20 cellular contexts compared by ENCODE assay signal in the genomic region with DNA sequence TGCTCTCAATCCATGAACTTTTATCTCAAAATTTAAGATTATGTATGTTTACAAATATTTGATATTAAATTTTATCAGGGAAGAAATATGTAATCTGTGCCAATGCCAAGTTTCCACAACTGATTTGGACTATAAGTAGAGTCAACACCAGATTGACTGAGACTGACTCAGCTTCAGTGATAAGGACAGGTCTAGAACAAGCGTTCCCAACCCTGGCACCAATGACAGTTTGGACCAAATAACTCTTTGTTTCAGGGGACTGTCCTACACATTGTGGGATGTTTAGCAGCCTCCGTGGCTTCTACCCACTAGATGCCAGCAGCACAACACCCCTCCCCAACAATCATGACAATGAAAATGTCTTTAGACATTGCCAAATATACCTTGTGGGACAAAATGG.
DNase-seq lines count a peak whose midpoint lies in the region; ATAC-seq, FAIRE-seq and TF ChIP-seq lines count a peak whose summit lies in the region.
"Had no signal": no experiment of that assay in that cellular context is flagged by ENCODE, and none has a peak within 500 bp of the region (broad histone marks: within the 10 kb centered on the region; RNA-seq: fewer than 3 reads in every experiment).

No MANE protein-coding gene starts in this region.

- H2AK5ac ChIP-seq in trophoblast cell (ENCODE audit: low read length) = peak overlapping the region; percentile 91

- FAIRE-seq in RCC 7860 (lab: Jason Lieb, UNC) = no peak

- H2AFZ ChIP-seq in KMS-11 (ENCODE audit: low read depth) (no peak overlapping the region), trophoblast cell (ENCODE audit: insufficient read depth, low read length, poor library complexity) (no peak overlapping the region)
- H2AFZ ChIP-seq: GM23248 had no signal

- no peak overlapping the region for H4K8ac ChIP-seq in trophoblast cell (ENCODE audit: low read depth, low read length)

- H3K14ac ChIP-seq in trophoblast cell (ENCODE audit: low read length) = no peak overlapping the region

- H3K4me1 Mint-ChIP-seq in Calu3 (ENCODE audit: low read depth, unreplicated experiment) (peaks cover 37% of the 10 kb centered on the region), type B pancreatic cell (ENCODE audit: unreplicated experiment) (peaks cover 19% of the 10 kb centered on the region)
- peaks cover 18% of the 10 kb centered on the region for H3K4me1 Mint-ChIP-seq in activated CD4-positive, alpha-beta T cell treated with anti-CD3 and anti-CD28 coated beads for 36 hours

- H3K9me3 Mint-ChIP-seq in Calu3 (ENCODE audit: low read depth, unreplicated experiment) = no peaks in the 10 kb centered on the region
- H3K9me3 Mint-ChIP-seq in type B pancreatic cell = no peaks in the 10 kb centered on the region
- H3K9me3 Mint-ChIP-seq in activated CD4-positive, alpha-beta T cell treated with anti-CD3 and anti-CD28 coated beads for 36 hours (ENCODE audit: low read depth) = no peaks in the 10 kb centered on the region
- H3K9me3 Mint-ChIP-seq: CD4-positive, CD25-positive, alpha-beta regulatory T cell had no signal

- no CpG with 5 or more reads among the region's 2 CpGs for WGBS in trophoblast cell (ENCODE audit: extremely low coverage, insufficient coverage, insufficient read length)

- no peak overlapping the region for H3K4me3 ChIP-seq in KMS-11 (IDR thresholded peaks at IDR 0.05; ENCODE audit: insufficient read depth, low read depth, low read length)
- H3K4me3 ChIP-seq in ascending aorta = no peak overlapping the region
- no peak overlapping the region for H3K4me3 ChIP-seq in trophoblast cell (ENCODE audit: low read depth, low read length)
- H3K4me3 ChIP-seq: GM23248, SJCRH30 had no signal

- peak overlapping the region; percentile 5 for H2BK5ac ChIP-seq in trophoblast cell (ENCODE audit: low read depth, low read length, poor library complexity)

- H3K36me3 Mint-ChIP-seq in Calu3 (ENCODE audit: insufficient read depth, unreplicated experiment) (peaks cover 11% of the 10 kb centered on the region), type B pancreatic cell (peaks cover 27% of the 10 kb centered on the region)
- peaks cover 35% of the 10 kb centered on the region for H3K36me3 Mint-ChIP-seq in activated CD4-positive, alpha-beta T cell treated with anti-CD3 and anti-CD28 coated beads for 36 hours (ENCODE audit: low read depth)

- CTCF ChIA-PET in Calu3 (lab: Charles Lee) = interaction anchor here (0.5 to 1.5 kb wide), 3 partner anchors 89 to 524 kb away, joined by 3 to 4 read pairs (median 3); no protein-coding TSS in a partner anchor
- CTCF ChIA-PET in activated CD4-positive, alpha-beta T cell treated with anti-CD3 and anti-CD28 coated beads for 36 hours (lab: Charles Lee) = interaction anchor here (0.6 kb wide), 1 partner anchor 167 kb away, joined by 3 read pairs; no protein-coding TSS in a partner anchor

- H3K4me2 ChIP-seq in KMS-11 = 0 out of 2 replicates have a peak overlapping the region, but pooled peaks have one; percentile 4
- no peak overlapping the region for H3K4me2 ChIP-seq in trophoblast cell (ENCODE audit: low read length)

- peak overlapping the region; percentile 18 for H3K18ac ChIP-seq in trophoblast cell (ENCODE audit: low read length)

- H3K27me3 Mint-ChIP-seq in Calu3 (ENCODE audit: unreplicated experiment) (no peaks in the 10 kb centered on the region), type B pancreatic cell (no peaks in the 10 kb centered on the region)
- H3K27me3 Mint-ChIP-seq in activated CD4-positive, alpha-beta T cell treated with anti-CD3 and anti-CD28 coated beads for 36 hours = no peaks in the 10 kb centered on the region
- H3K27me3 Mint-ChIP-seq: CD4-positive, CD25-positive, alpha-beta regulatory T cell had no signal

- H3K4me3 Mint-ChIP-seq in Calu3 (ENCODE audit: low read depth, unreplicated experiment) (no peak overlapping the region), type B pancreatic cell (no peak overlapping the region)
- no peak overlapping the region for H3K4me3 Mint-ChIP-seq in activated CD4-positive, alpha-beta T cell treated with anti-CD3 and anti-CD28 coated beads for 36 hours
- H3K4me3 Mint-ChIP-seq: CD4-positive, CD25-positive, alpha-beta regulatory T cell had no signal

- H2BK12ac ChIP-seq in trophoblast cell (ENCODE audit: low read length) = peak overlapping the region; percentile 94

- no peaks in the 10 kb centered on the region for H3K9me3 ChIP-seq in ascending aorta
- H3K9me3 ChIP-seq in trophoblast cell (ENCODE audit: insufficient read depth, low read depth, low read length) = no peaks in the 10 kb centered on the region
- H3K9me3 ChIP-seq: BE2C, SJCRH30 had no signal

- peaks cover 11% of the 10 kb centered on the region for H3K79me1 ChIP-seq in trophoblast cell (ENCODE audit: low read length)

- H3K27ac Mint-ChIP-seq in Calu3 (ENCODE audit: unreplicated experiment) = no peak overlapping the region
- H3K27ac Mint-ChIP-seq in type B pancreatic cell = no peak overlapping the region
- no peak overlapping the region for H3K27ac Mint-ChIP-seq in activated CD4-positive, alpha-beta T cell treated with anti-CD3 and anti-CD28 coated beads for 36 hours
- H3K27ac Mint-ChIP-seq: CD4-positive, CD25-positive, alpha-beta regulatory T cell had no signal

- POLR2A ChIA-PET in activated CD4-positive, alpha-beta T cell treated with anti-CD3 and anti-CD28 coated beads for 36 hours (lab: Charles Lee) = no interaction called here

- H3K4ac ChIP-seq in trophoblast cell (ENCODE audit: low read depth, low read length) = peak overlapping the region; percentile 36

- H3K79me2 ChIP-seq in KMS-11 (ENCODE audit: insufficient read depth, low read depth) = no peaks in the 10 kb centered on the region
- H3K79me2 ChIP-seq in trophoblast cell (ENCODE audit: control insufficient read depth, insufficient read depth, low read length, poor library complexity) = no peaks in the 10 kb centered on the region

- peak overlapping the region; percentile 77 for H4K91ac ChIP-seq in trophoblast cell (ENCODE audit: low read depth, low read length)

- H3K27ac ChIP-seq in KMS-11 (no peak overlapping the region), ascending aorta (peak overlapping the region; percentile 29 to 42), trophoblast cell (ENCODE audit: low read depth, low read length) (no peak overlapping the region)
- H3K27ac ChIP-seq: GM23248, RWPE1, SJCRH30 had no signal

- BruUV-seq in Calu3 (replicated peaks; lab: Mats Ljungman, UMichigan) = no TSS peak

- DNase-seq in Calu3 (peak; percentile 12), ascending aorta (ENCODE audit: low spot score in 2 of 2) (no peak), trophoblast cell (no peak), type B pancreatic cell (ENCODE audit: extremely low spot score, unreplicated experiment) (no peak), RCC 7860 (ENCODE audit: low spot score) (no peak)
- no peak for DNase-seq in activated CD4-positive, alpha-beta T cell treated with anti-CD3 and anti-CD28 coated beads for 36 hours
- DNase-seq: BE2C; CD4-positive, CD25-positive, alpha-beta regulatory T cell; COR-L47; GF-D8; GM23248; KBM-7; NCI-H1417; NCI-H187; NCI-H2107; NCI-H510A treated with DMSO at 0.1 percent for 48 hours; NCI-H774; SJCRH30 had no signal

- H4K20me1 ChIP-seq in KMS-11 (ENCODE audit: insufficient read depth) = no peaks in the 10 kb centered on the region

- H3K4me1 ChIP-seq in KMS-11 (ENCODE audit: low read depth, poor library complexity, severe bottlenecking) (peaks cover 57% of the 10 kb centered on the region), ascending aorta (peaks cover 9 to 17% of the 10 kb centered on the region in 2 donors), trophoblast cell (ENCODE audit: control insufficient read depth in 1 of 2, insufficient read depth in 2 of 2, low read length in 2 of 2) (peaks cover 7 to 8% of the 10 kb centered on the region in 2 experiments)

- no peak overlapping the region for H3K9ac ChIP-seq in KMS-11
- H3K9ac ChIP-seq in trophoblast cell (ENCODE audit: low read length) = no peak overlapping the region
- H3K9ac ChIP-seq: GM23248 had no signal

- TF ChIP-seq CTCF in Calu3 (IDR thresholded peaks at IDR 0.05; ENCODE audit: unreplicated experiment) (no peak), KMS-11 (conservative IDR thresholded peaks at IDR 0.05; ENCODE audit: low read depth, low read length) (no peak), ascending aorta (IDR thresholded peaks at IDR 0.05) (no peak), type B pancreatic cell (conservative IDR thresholded peaks at IDR 0.05) (no peak)

- no peak for ATAC-seq in activated CD4-positive, alpha-beta T cell treated with anti-CD3 and anti-CD28 coated beads for 36 hours

- H3K23ac ChIP-seq in trophoblast cell (ENCODE audit: low read length) = no peak overlapping the region

- no peak overlapping the region for H2BK120ac ChIP-seq in trophoblast cell (ENCODE audit: insufficient read depth, low read length, poor library complexity)

- H3K27me3 ChIP-seq in KMS-11 (ENCODE audit: insufficient read depth, low read depth) (no peaks in the 10 kb centered on the region), ascending aorta (no peaks in the 10 kb centered on the region), trophoblast cell (ENCODE audit: insufficient read depth, low read length) (no peaks in the 10 kb centered on the region)
- H3K27me3 ChIP-seq: BE2C, SJCRH30 had no signal

- H3K36me3 ChIP-seq in KMS-11 (ENCODE audit: insufficient read depth) (no peaks in the 10 kb centered on the region), ascending aorta (no peaks in the 10 kb centered on the region), trophoblast cell (ENCODE audit: control insufficient read depth in 1 of 2, insufficient read depth in 2 of 2, low read length in 2 of 2) (peaks cover 0 to 2% of the 10 kb centered on the region in 2 experiments)

- no peak overlapping the region for H4K12ac ChIP-seq in trophoblast cell (ENCODE audit: low read depth, low read length)

- intact Hi-C loops in Calu3 (cut with micrococcal nuclease; ENCODE audit: unreplicated experiment) (no loop called here), ascending aorta (cut with DNase I) (no loop called here)
- intact Hi-C loops in activated CD4-positive, alpha-beta T cell treated with anti-CD3 and anti-CD28 coated beads for 36 hours (cut with DNase I, micrococcal nuclease) = no loop called here

Comparison
In these comparisons a context has a peak if more than half of its experiments do, and no peak if none do; other contexts are left out.
1. H3K27ac ChIP-seq: peak in ascending aorta (2 of 2); none in KMS-11 (single experiment) and trophoblast cell (single experiment).